Comparison of ENCODE assay signal across 19 cellular contexts in the genomic region with DNA sequence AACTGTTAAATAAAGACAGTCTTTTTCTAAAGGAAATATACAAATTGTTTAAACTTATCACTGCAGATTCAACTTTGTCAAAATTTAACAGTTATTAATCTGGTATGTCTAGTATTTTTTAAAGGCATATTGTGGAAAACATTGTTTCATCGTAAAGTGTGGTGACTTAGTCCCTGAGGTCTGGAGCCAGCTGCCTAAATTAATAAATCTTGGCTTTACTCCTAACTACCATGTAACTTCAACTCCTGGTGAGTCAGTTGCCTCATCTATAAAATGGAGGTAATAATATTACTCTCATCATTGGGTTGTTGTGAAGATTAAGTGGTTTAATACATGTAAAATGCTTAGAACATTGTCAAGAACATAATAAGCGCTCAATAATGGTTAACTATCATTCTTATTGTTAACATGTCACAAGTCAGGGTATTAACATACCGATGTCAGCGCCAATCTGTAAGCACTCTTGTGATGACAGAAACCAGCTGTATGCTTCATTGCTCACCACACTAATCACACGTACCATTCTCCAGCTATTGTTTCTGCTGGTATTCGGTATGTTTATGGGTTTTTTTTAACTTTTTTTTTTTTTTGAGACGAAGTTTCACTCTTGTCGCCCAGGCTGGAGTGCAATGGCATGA. TPM values are rescaled to one million over a fixed set of nuclear protein-coding genes. Genes with fewer than 3 reads are reported as not detected.
"Had no signal": no experiment of that assay in that cellular context is flagged by ENCODE, and none has a peak within 500 bp of the region (broad histone marks: within the 10 kb centered on the region; RNA-seq: fewer than 3 reads in every experiment).

No MANE protein-coding gene starts in this region.

- H3K9me3 ChIP-seq: thyroid gland had no signal

- H3K4me3 ChIP-seq: dorsolateral prefrontal cortex, thyroid gland had no signal

- H3K4me1 ChIP-seq: foreskin keratinocyte, thyroid gland had no signal

- H3K36me3 ChIP-seq: brain microvascular endothelial cell, thyroid gland had no signal

- DNase-seq: activated CD4-positive, alpha-beta T cell treated with anti-CD3 and anti-CD28 coated beads for 1 hour; activated CD4-positive, alpha-beta T cell treated with anti-CD3 and anti-CD28 coated beads, Interleukin-2, amount 50 U/mL, for 48 hours; activated CD8-positive, alpha-beta memory T cell treated with anti-CD3 and anti-CD28 coated beads, Interleukin-2, amount 10 ng/mL, durations not matched to agents 7 days and 5 days; activated effector memory CD4-positive, alpha-beta T cell treated with anti-CD3 and anti-CD28 coated beads, Interleukin-2, amount 50 U/mL, for 16 hours; activated T-cell treated with anti-CD3 and anti-CD28 coated beads, Interleukin-2, amount 50 U/mL, for 24 hours; amygdala; brain microvascular endothelial cell; dorsolateral prefrontal cortex; foreskin keratinocyte; mesendoderm; nephron progenitor cell; small intestine; T-helper 9 cell; thyroid gland had no signal

- H3K27me3 ChIP-seq: brain microvascular endothelial cell, foreskin keratinocyte, thyroid gland had no signal

- H3K27ac ChIP-seq: brain microvascular endothelial cell, dorsolateral prefrontal cortex, foreskin keratinocyte, thyroid gland had no signal

- ATAC-seq: activated CD8-positive, alpha-beta memory T cell treated with anti-CD3 and anti-CD28 coated beads, Interleukin-2, amount 10 ng/mL, durations not matched to agents 7 days and 5 days; activated naive CD4-positive, alpha-beta T cell treated with anti-CD3 and anti-CD28 coated beads, Interleukin-2, amount 50 U/mL, for 72 hours; esophagus mucosa; foreskin keratinocyte had no signal

RNA-seq across cellular contexts. Expression of gene SMIM43, which starts 14.1 kb away (rescaled TPM):
- total RNA-seq: activated naive CD4-positive, alpha-beta T cell treated with anti-CD3 and anti-CD28 coated beads, Interleukin-2, amount 50 U/mL, for 72 hours; chondrocyte; esophagus mucosa; foreskin keratinocyte; liver; osteocyte; thyroid gland had no signal
- polyA plus RNA-seq: liver had no signal
